1 cellular context compared by ENCODE assay signal in genomic region chr11:95611827-95612226, GRCh38.
TF ChIP-seq lines count a peak whose summit lies in the region.

No MANE protein-coding gene starts in this region.

TF ChIP-seq in IMR-90, 13 proteins besides CTCF, POLR2A, EP300 and RAD21 (continued from another document):
- TF ChIP-seq USF2 (IDR thresholded peaks at IDR 0.05; ENCODE audit: low read depth, low read length) (no peak), ELK1 (IDR thresholded peaks at IDR 0.05; ENCODE audit: borderline replicate concordance, low read depth, low read length) (no peak), CHD1 (IDR thresholded peaks at IDR 0.05; ENCODE audit: low read depth, low read length) (no peak), FOS (IDR thresholded peaks at IDR 0.05; ENCODE audit: low read depth, low read length) (no peak), RFX5 (IDR thresholded peaks at IDR 0.05; ENCODE audit: low read depth, low read length) (no peak), CEBPB (IDR thresholded peaks at IDR 0.05; ENCODE audit: low read depth, low read length) (peak; percentile 33), MXI1 (IDR thresholded peaks at IDR 0.05; ENCODE audit: borderline replicate concordance, low read depth, low read length) (no peak)
